18 cellular contexts compared by ENCODE assay signal in genomic region chr9:3884736-3885135, GRCh38.
DNase-seq lines count a peak whose midpoint lies in the region; TF ChIP-seq lines count a peak whose summit lies in the region.
"Had no signal": no experiment of that assay in that cellular context is flagged by ENCODE, and none has a peak within 500 bp of the region (broad histone marks: within the 10 kb centered on the region; RNA-seq: fewer than 3 reads in every experiment).

No MANE protein-coding gene starts in this region.

- H3K4me1 ChIP-seq in H9 (ENCODE audit: insufficient read depth, low read length) = no peaks in the 10 kb centered on the region

- H2BK5ac ChIP-seq in H9 (ENCODE audit: insufficient read length, low read length) = no peak overlapping the region

- no peak overlapping the region for H4K8ac ChIP-seq in H9 (replicated peaks; ENCODE audit: insufficient read length, low read depth, low read length)

- no peak for DNase-seq in H9
- DNase-seq in NCI-H82 (lab: John Stamatoyannopoulos, UW) = peak; percentile 82
- no peak for DNase-seq in glutamatergic neuron
- no peak for DNase-seq in progenitor cell of endocrine pancreas (ENCODE audit: low spot score, unreplicated experiment)
- DNase-seq in stimulated activated CD4-positive, alpha-beta T cell treated with anti-CD3 and anti-CD28 coated beads, Interleukin-15, amount 100 ng/mL, for 24 hours = no peak
- DNase-seq in cerebellum (ENCODE audit: low spot score) = no peak
- no peak for DNase-seq in T-helper 9 cell
- DNase-seq: ACHN, AML-193, GDM1, MG63, NCI-H1092, NCI-H2107, NCI-H2227 treated with DMSO at 0.1 percent for 48 hours, NCI-H524 treated with DMSO at 0.1 percent for 48 hours, PC-3 had no signal

- no peak overlapping the region for H3K4ac ChIP-seq in H9 (ENCODE audit: low read depth, low read length)

- H3K14ac ChIP-seq in H9 (ENCODE audit: insufficient read depth, low read length) = no peak overlapping the region

- no peak overlapping the region for H3K4me2 ChIP-seq in H9 (ENCODE audit: insufficient read depth, insufficient read length, low read length)

- H3K27ac Mint-ChIP-seq in H9 (no peak overlapping the region), glutamatergic neuron (ENCODE audit: unreplicated experiment) (peak overlapping the region; percentile 37), progenitor cell of endocrine pancreas (peak overlapping the region; percentile 59)
- H3K27ac Mint-ChIP-seq: CD14-positive monocyte had no signal

- H3K4me1 Mint-ChIP-seq in H9 (peaks cover 5 to 9% of the 10 kb centered on the region in 2 experiments), glutamatergic neuron (ENCODE audit: low read depth, unreplicated experiment) (peaks cover 31% of the 10 kb centered on the region), progenitor cell of endocrine pancreas (ENCODE audit: low read depth) (peaks cover 18% of the 10 kb centered on the region)
- H3K4me1 Mint-ChIP-seq: CD14-positive monocyte had no signal

- H2AK5ac ChIP-seq in H9 (ENCODE audit: insufficient read length, low read length) = no peak overlapping the region

- H3K27ac ChIP-seq in H9 (ENCODE audit: insufficient read length, low read depth, low read length) = no peak overlapping the region
- H3K27ac ChIP-seq: RWPE1 had no signal

- no peak overlapping the region for H2BK12ac ChIP-seq in H9 (ENCODE audit: insufficient read length, low read depth, low read length)

- H3K27me3 ChIP-seq in H9 (ENCODE audit: insufficient read depth, low read length) = no peaks in the 10 kb centered on the region
- H3K27me3 ChIP-seq: MG63 had no signal

- H3K9me3 ChIP-seq in H9 (ENCODE audit: control insufficient read depth, low read depth, low read length) = no peaks in the 10 kb centered on the region
- H3K9me3 ChIP-seq: MG63 had no signal

- H3K4me3 Mint-ChIP-seq in H9 = no peak overlapping the region
- H3K4me3 Mint-ChIP-seq in glutamatergic neuron (ENCODE audit: unreplicated experiment) = no peak overlapping the region
- H3K4me3 Mint-ChIP-seq in progenitor cell of endocrine pancreas (ENCODE audit: low read depth) = no peak overlapping the region
- H3K4me3 Mint-ChIP-seq: CD14-positive monocyte had no signal

- H3K56ac ChIP-seq in H9 (ENCODE audit: insufficient read length, low read depth, low read length) = no peak overlapping the region

- H2BK15ac ChIP-seq in H9 (ENCODE audit: low read depth, low read length) = no peak overlapping the region

- no peak overlapping the region for H2BK120ac ChIP-seq in H9 (ENCODE audit: low read depth, low read length, poor library complexity, severe bottlenecking)

- H3K36me3 Mint-ChIP-seq in H9 (ENCODE audit: insufficient read depth in 1 of 3, low read depth in 3 of 3) (no peaks in the 10 kb centered on the region), glutamatergic neuron (ENCODE audit: unreplicated experiment) (no peaks in the 10 kb centered on the region), progenitor cell of endocrine pancreas (ENCODE audit: insufficient read depth) (peaks cover 4% of the 10 kb centered on the region)
- H3K36me3 Mint-ChIP-seq: CD14-positive monocyte had no signal

- H4K5ac ChIP-seq in H9 (ENCODE audit: insufficient read length, low read depth, low read length) = no peak overlapping the region

- H3K27me3 Mint-ChIP-seq in H9 (ENCODE audit: low read depth) (no peaks in the 10 kb centered on the region), glutamatergic neuron (ENCODE audit: unreplicated experiment) (peaks cover 4% of the 10 kb centered on the region), progenitor cell of endocrine pancreas (no peaks in the 10 kb centered on the region)

- H4K20me1 ChIP-seq in H9 (ENCODE audit: control insufficient read depth, insufficient read depth, insufficient read length) = no peaks in the 10 kb centered on the region

- no peak overlapping the region for H4K91ac ChIP-seq in H9 (ENCODE audit: insufficient read length, low read depth, low read length)

- WGBS in H9 (ENCODE audit: extremely low coverage, insufficient read length, low lambda C conversion rate) = no CpG with 5 or more reads among the region's 3 CpGs

- no peak overlapping the region for H3K18ac ChIP-seq in H9 (ENCODE audit: insufficient read length, low read depth, low read length)

- no peak for TF ChIP-seq CTCF in H9 (conservative IDR thresholded peaks at IDR 0.05)
- TF ChIP-seq CTCF in glutamatergic neuron (IDR thresholded peaks at IDR 0.05; ENCODE audit: partially characterized antibody, unreplicated experiment) = no peak
- TF ChIP-seq CTCF in progenitor cell of endocrine pancreas (IDR thresholded peaks at IDR 0.05; ENCODE audit: unreplicated experiment) = no peak

- H3K9me3 Mint-ChIP-seq in H9 (no peaks in the 10 kb centered on the region), glutamatergic neuron (ENCODE audit: unreplicated experiment) (peaks cover 2% of the 10 kb centered on the region), progenitor cell of endocrine pancreas (ENCODE audit: low read depth) (no peaks in the 10 kb centered on the region)
- H3K9me3 Mint-ChIP-seq: CD14-positive monocyte had no signal

- no peak overlapping the region for H2AFZ ChIP-seq in H9 (ENCODE audit: low read length)

- H3T11ph ChIP-seq in H9 (ENCODE audit: low read length) = no peak overlapping the region

- no peaks in the 10 kb centered on the region for H3K79me2 ChIP-seq in H9 (ENCODE audit: insufficient read depth, low read length)

- H3K23ac ChIP-seq in H9 (ENCODE audit: insufficient read length, low read depth, low read length) = no peak overlapping the region

- no peaks in the 10 kb centered on the region for H3K79me1 ChIP-seq in H9 (ENCODE audit: insufficient read depth, low read depth, low read length, poor library complexity, severe bottlenecking)

- no peaks in the 10 kb centered on the region for H3K23me2 ChIP-seq in H9 (ENCODE audit: insufficient read length, low read depth, low read length, poor library complexity, severe bottlenecking)

- H2BK20ac ChIP-seq in H9 (ENCODE audit: low read depth, low read length, poor library complexity, severe bottlenecking) = peak overlapping the region; percentile 51

- H3K9ac ChIP-seq in H9 (ENCODE audit: extremely low read depth, insufficient read length, low read length) = no peak overlapping the region

Comparison
In these comparisons a context has a peak if more than half of its experiments do, and no peak if none do; other contexts are left out.
1. H3K27ac Mint-ChIP-seq: peak in glutamatergic neuron (single experiment) and progenitor cell of endocrine pancreas (single experiment); none in H9 (0 of 3).